11 cellular contexts compared by ENCODE assay signal in genomic region chr19:50135856-50136602, GRCh38. TPM values are rescaled to one million over a fixed set of nuclear protein-coding genes. Genes with fewer than 3 reads are reported as not detected.
DNase-seq lines count a peak whose midpoint lies in the region; ATAC-seq and TF ChIP-seq lines count a peak whose summit lies in the region.
"Not testable (repeated sequence)": the region's sequence is repeated elsewhere in the genome, so short reads cannot be mapped to it uniquely, and the experiment has no call there.
"Had no signal": no experiment of that assay in that cellular context is flagged by ENCODE, and none has a peak within 500 bp of the region (broad histone marks: within the 10 kb centered on the region; RNA-seq: fewer than 3 reads in every experiment).

No MANE protein-coding gene starts in this region.

- not testable (repeated sequence) for H3K27me3 ChIP-seq in IMR-90 (ENCODE audit: control insufficient read depth, insufficient read depth, low read length); testis
- peaks cover 31% of the 10 kb centered on the region for H3K27me3 ChIP-seq in SK-N-SH (ENCODE audit: insufficient read depth)

- BruUV-seq in IMR-90 (replicated peaks; lab: Mats Ljungman, UMichigan) = not testable (repeated sequence)

- H2AK9ac ChIP-seq in IMR-90 (replicated peaks; ENCODE audit: low read depth, low read length, poor library complexity) = peak overlapping the region; percentile 61

- H3K9me3 ChIP-seq in IMR-90 (ENCODE audit: control insufficient read depth, insufficient read depth, low read length); SK-N-SH; testis: not testable (repeated sequence)

- not testable (repeated sequence) for H4K20me1 ChIP-seq in IMR-90 (ENCODE audit: insufficient read depth, low read length); SK-N-SH (ENCODE audit: insufficient read depth)

- not testable (repeated sequence) for H2AK5ac ChIP-seq in IMR-90 (ENCODE audit: low read depth, low read length)

- CTCF ChIA-PET in IMR-90 (lab: Yijun Ruan, JAX) = interaction anchor here (0.6 to 1.3 kb wide), 3 partner anchors 11 to 126 kb away, joined by 3 to 4 read pairs (median 3); no protein-coding TSS in a partner anchor
- CTCF ChIA-PET in SK-N-SH (lab: Yijun Ruan, JAX) = interaction anchor here (0.6 to 1.5 kb wide), 13 partner anchors 12 to 206 kb away, joined by 3 to 6 read pairs (median 3); no protein-coding TSS in a partner anchor

- H3K4me1 ChIP-seq in IMR-90 (ENCODE audit: control insufficient read depth, insufficient read depth, low read length); SK-N-SH (ENCODE audit: control insufficient read depth in 1 of 2, insufficient read depth in 2 of 2, low read depth in 1 of 2, low read length in 1 of 2); testis: not testable (repeated sequence)

- not testable (repeated sequence) for H2BK5ac ChIP-seq in IMR-90 (ENCODE audit: low read depth, low read length, poor library complexity, severe bottlenecking)

- not testable (repeated sequence) for H3K4me2 ChIP-seq in IMR-90 (ENCODE audit: low read depth, low read length); SK-N-SH

- POLR2A ChIA-PET in IMR-90 (lab: Charles Lee; ENCODE audit: unreplicated experiment) = not testable (repeated sequence)
- POLR2A ChIA-PET in SK-N-SH (lab: Yijun Ruan, JAX) = interaction anchor here (1.0 kb wide), 1 partner anchor 24 kb away, joined by 3 read pairs; no protein-coding TSS in a partner anchor

- not testable (repeated sequence) for H2BK15ac ChIP-seq in IMR-90 (ENCODE audit: low read depth, low read length)

- not testable (repeated sequence) for H3K18ac ChIP-seq in IMR-90 (ENCODE audit: low read depth, low read length)

- peak; percentile 11 for DNase-seq in ACHN
- DNase-seq in IMR-90, SK-N-SH: not testable (repeated sequence)
- DNase-seq in activated T-helper 2 cell treated with anti-CD3 and anti-CD28 coated beads, Interferon-gamma antibody, Interleukin-2, Interleukin-4, amounts not matched to agents 10 μg/mL and 5 μg/mL and 100 μg/mL, durations not matched to agents 14 hours and 24 hours and 36 hours (ENCODE audit: low spot score) = peak; percentile 17
- peak; percentile 14 for DNase-seq in fibroblast of gingiva (ENCODE audit: low read depth)
- DNase-seq in left kidney (ENCODE audit: low read depth, low spot score) = peak; percentile 30
- peak; percentile 15 for DNase-seq in nephron progenitor cell
- peak; percentile 28 for DNase-seq in testis

- not testable (repeated sequence) for H3K27ac ChIP-seq in IMR-90 (ENCODE audit: insufficient read depth, low read length); SK-N-SH (ENCODE audit: low read depth in 2 of 2, low read length in 1 of 2); testis

- not testable (repeated sequence) for H4K91ac ChIP-seq in IMR-90 (ENCODE audit: insufficient read depth, low read depth, low read length)

- 80% methylated on average over 6 of the region's 10 CpGs; no CpG with 5 or more reads in 1 of the 2 experiments for WGBS in IMR-90 (ENCODE audit: extremely low coverage in 2 of 2, insufficient read length in 1 of 2), 2 experiments
- 31% methylated on average over 10 of the region's 10 CpGs for WGBS in SK-N-SH (ENCODE audit: low lambda C conversion rate)
- WGBS in testis, 2 donors = 65 to 72% methylated on average over 10 of the region's 10 CpGs

- intact Hi-C loops in IMR-90 (cut with micrococcal nuclease); activated T-helper 2 cell treated with anti-CD3 and anti-CD28 coated beads, Interferon-gamma antibody, Interleukin-2, Interleukin-4, amounts not matched to agents 10 μg/mL and 5 μg/mL and 100 μg/mL, durations not matched to agents 14 hours and 24 hours and 36 hours (cut with micrococcal nuclease); testis (cut with DNase I; ENCODE audit: low total_unique reads): not testable (repeated sequence)

- not testable (repeated sequence) for ATAC-seq in IMR-90 (ENCODE audit: low read depth)

- H3K4ac ChIP-seq in IMR-90 (ENCODE audit: low read depth, low read length) = not testable (repeated sequence)

- H3K4me3 Mint-ChIP-seq in activated T-helper 2 cell treated with anti-CD3 and anti-CD28 coated beads, Interferon-gamma antibody, Interleukin-2, Interleukin-4, amounts not matched to agents 10 μg/mL and 5 μg/mL and 100 μg/mL, durations not matched to agents 14 hours and 24 hours and 36 hours (ENCODE audit: low read depth); nephron progenitor cell: not testable (repeated sequence)

- H3K9ac ChIP-seq in IMR-90 (ENCODE audit: low read depth, low read length); SK-N-SH: not testable (repeated sequence)

- H3K56ac ChIP-seq in IMR-90 (ENCODE audit: extremely low read depth, insufficient read depth, low read length) = not testable (repeated sequence)

- dilution Hi-C loops in IMR-90 (cut with HindIII; ENCODE audit: low sequenced_read_pairs, unreplicated experiment) = not testable (repeated sequence)

- H3K9me3 Mint-ChIP-seq in activated T-helper 2 cell treated with anti-CD3 and anti-CD28 coated beads, Interferon-gamma antibody, Interleukin-2, Interleukin-4, amounts not matched to agents 10 μg/mL and 5 μg/mL and 100 μg/mL, durations not matched to agents 14 hours and 24 hours and 36 hours; nephron progenitor cell: not testable (repeated sequence)

- not testable (repeated sequence) for H3K36me3 Mint-ChIP-seq in activated T-helper 2 cell treated with anti-CD3 and anti-CD28 coated beads, Interferon-gamma antibody, Interleukin-2, Interleukin-4, amounts not matched to agents 10 μg/mL and 5 μg/mL and 100 μg/mL, durations not matched to agents 14 hours and 24 hours and 36 hours (ENCODE audit: low read depth); nephron progenitor cell (ENCODE audit: low read depth)

- H3K4me3 ChIP-seq in IMR-90 (ENCODE audit: insufficient read depth, low read depth, low read length); SK-N-SH (ENCODE audit: low read depth in 2 of 2, low read length in 1 of 2); testis: not testable (repeated sequence)

- not testable (repeated sequence) for H3K14ac ChIP-seq in IMR-90 (replicated peaks; ENCODE audit: low read depth, low read length)

- H4K8ac ChIP-seq in IMR-90 (ENCODE audit: low read depth in 2 of 2, low read length in 2 of 2) = not testable (repeated sequence)

- not testable (repeated sequence) for H3K4me1 Mint-ChIP-seq in activated T-helper 2 cell treated with anti-CD3 and anti-CD28 coated beads, Interferon-gamma antibody, Interleukin-2, Interleukin-4, amounts not matched to agents 10 μg/mL and 5 μg/mL and 100 μg/mL, durations not matched to agents 14 hours and 24 hours and 36 hours (ENCODE audit: low read depth); nephron progenitor cell

- not testable (repeated sequence) for H2BK120ac ChIP-seq in IMR-90 (ENCODE audit: low read depth, low read length)

- H3K9me2 ChIP-seq in SK-N-SH = not testable (repeated sequence)

- in situ Hi-C loops in ACHN (cut with HindIII; ENCODE audit: low pct_ligation_motif_present, low pct_unique_long_range_greater_than_20kb, low sequenced_read_pairs); IMR-90 (cut with MboI; ENCODE audit: low sequenced_read_pairs): not testable (repeated sequence)

- not testable (repeated sequence) for TF ChIP-seq POLR2A in IMR-90 (IDR thresholded peaks at IDR 0.05; ENCODE audit: low read depth, low read length); testis (IDR thresholded peaks at IDR 0.05)

- not testable (repeated sequence) for H2BK20ac ChIP-seq in IMR-90 (ENCODE audit: low read depth, low read length)

- not testable (repeated sequence) for H3F3A ChIP-seq in SK-N-SH (replicated peaks; ENCODE audit: insufficient read depth)

- H3K9me1 ChIP-seq in IMR-90 (ENCODE audit: insufficient read depth, low read length) = not testable (repeated sequence)

- not testable (repeated sequence) for TF ChIP-seq RAD21 in IMR-90 (IDR thresholded peaks at IDR 0.05; ENCODE audit: low read length); SK-N-SH (IDR thresholded peaks at IDR 0.05; ENCODE audit: low read length)

- H2AFZ ChIP-seq in IMR-90 (replicated peaks; ENCODE audit: low read length, poor library complexity); SK-N-SH (ENCODE audit: low read depth): not testable (repeated sequence)

- H3K27me3 Mint-ChIP-seq in activated T-helper 2 cell treated with anti-CD3 and anti-CD28 coated beads, Interferon-gamma antibody, Interleukin-2, Interleukin-4, amounts not matched to agents 10 μg/mL and 5 μg/mL and 100 μg/mL, durations not matched to agents 14 hours and 24 hours and 36 hours (ENCODE audit: low read depth); nephron progenitor cell (ENCODE audit: low read depth, poor library complexity): not testable (repeated sequence)

- H3K79me2 ChIP-seq in SK-N-SH (ENCODE audit: insufficient read depth) = not testable (repeated sequence)

- not testable (repeated sequence) for TF ChIP-seq EP300 in SK-N-SH (IDR thresholded peaks at IDR 0.05; ENCODE audit: borderline replicate concordance in 1 of 2, low read depth in 1 of 2, low read length in 1 of 2)

- H3K79me1 ChIP-seq in IMR-90 (ENCODE audit: low read depth in 1 of 2, low read length in 2 of 2) = not testable (repeated sequence)

- H3K27ac Mint-ChIP-seq in activated T-helper 2 cell treated with anti-CD3 and anti-CD28 coated beads, Interferon-gamma antibody, Interleukin-2, Interleukin-4, amounts not matched to agents 10 μg/mL and 5 μg/mL and 100 μg/mL, durations not matched to agents 14 hours and 24 hours and 36 hours; nephron progenitor cell: not testable (repeated sequence)

- H3K23ac ChIP-seq in IMR-90 (ENCODE audit: low read depth, low read length) = not testable (repeated sequence)

- not testable (repeated sequence) for H3K36me3 ChIP-seq in IMR-90 (ENCODE audit: control insufficient read depth, insufficient read depth, low read length); SK-N-SH (replicated peaks in 1 of 2; ENCODE audit: control insufficient read depth in 1 of 2, insufficient read depth in 2 of 2, low read length in 1 of 2); testis (ENCODE audit: low read depth, missing control alignments)

- not testable (repeated sequence) for H4K5ac ChIP-seq in IMR-90 (ENCODE audit: low read depth, low read length)

- not testable (repeated sequence) for TF ChIP-seq CTCF in IMR-90 (conservative IDR thresholded peaks at IDR 0.05; ENCODE audit: low read depth, low read length); SK-N-SH (IDR thresholded peaks at IDR 0.05); nephron progenitor cell (IDR thresholded peaks at IDR 0.05); testis (IDR thresholded peaks at IDR 0.05)

RNA-seq across cellular contexts. Expression of gene IZUMO2, which starts 27.1 kb away (rescaled TPM):
- total RNA-seq in IMR-90 (2012; rRNA removed) (not detected in 2 replicates), testis (10 to 100 TPM; 18.0 to 37.3 TPM)
- polyA plus RNA-seq in IMR-90 (2012; rRNA removed) (not detected in 2 replicates), SK-N-SH (2012; rRNA removed) (not detected in 2 replicates), testis (ENCODE audit: insufficient read depth, low read depth, low replicate concordance) (56.1 TPM)
- not detected in 2 replicates for polyA plus RNA-seq in IMR-90 (2012; cell fraction: cytosol; rRNA removed)
- polyA plus RNA-seq in IMR-90 (2012; cell fraction: nucleus; rRNA removed; ENCODE audit: low replicate concordance) = not detected in 2 replicates
- not detected in 2 replicates for polyA plus RNA-seq in SK-N-SH (2012; cell fraction: cytosol; rRNA removed)
- polyA plus RNA-seq in SK-N-SH (2012; cell fraction: nucleus; rRNA removed) = not detected in 2 replicates
- total RNA-seq in activated T-helper 2 cell treated with anti-CD3 and anti-CD28 coated beads, Interferon-gamma antibody, Interleukin-2, Interleukin-4, amounts not matched to agents 10 μg/mL and 5 μg/mL and 100 μg/mL, durations not matched to agents 14 hours and 24 hours and 36 hours = not detected in 2 replicates
- total RNA-seq: Caco-2; CD4-positive, CD25-positive, alpha-beta regulatory T cell; GM23248 had no signal
- polyA plus RNA-seq: CD4-positive, CD25-positive, alpha-beta regulatory T cell; GM23248 had no signal

Comparison
In these comparisons a context has a peak if more than half of its experiments do, and no peak if none do; other contexts are left out.
1. RNA of gene IZUMO2, which starts 27.1 kb away (total RNA-seq): 18.0 to 37.3 TPM in testis; not detected in IMR-90 and not detected in activated T-helper 2 cell treated with anti-CD3 and anti-CD28 coated beads, Interferon-gamma antibody, Interleukin-2, Interleukin-4, amounts not matched to agents 10 μg/mL and 5 μg/mL and 100 μg/mL, durations not matched to agents 14 hours and 24 hours and 36 hours; every median in the first group is over 10 times any median in the second.